1 cellular context compared by ENCODE assay signal in the genomic region with DNA sequence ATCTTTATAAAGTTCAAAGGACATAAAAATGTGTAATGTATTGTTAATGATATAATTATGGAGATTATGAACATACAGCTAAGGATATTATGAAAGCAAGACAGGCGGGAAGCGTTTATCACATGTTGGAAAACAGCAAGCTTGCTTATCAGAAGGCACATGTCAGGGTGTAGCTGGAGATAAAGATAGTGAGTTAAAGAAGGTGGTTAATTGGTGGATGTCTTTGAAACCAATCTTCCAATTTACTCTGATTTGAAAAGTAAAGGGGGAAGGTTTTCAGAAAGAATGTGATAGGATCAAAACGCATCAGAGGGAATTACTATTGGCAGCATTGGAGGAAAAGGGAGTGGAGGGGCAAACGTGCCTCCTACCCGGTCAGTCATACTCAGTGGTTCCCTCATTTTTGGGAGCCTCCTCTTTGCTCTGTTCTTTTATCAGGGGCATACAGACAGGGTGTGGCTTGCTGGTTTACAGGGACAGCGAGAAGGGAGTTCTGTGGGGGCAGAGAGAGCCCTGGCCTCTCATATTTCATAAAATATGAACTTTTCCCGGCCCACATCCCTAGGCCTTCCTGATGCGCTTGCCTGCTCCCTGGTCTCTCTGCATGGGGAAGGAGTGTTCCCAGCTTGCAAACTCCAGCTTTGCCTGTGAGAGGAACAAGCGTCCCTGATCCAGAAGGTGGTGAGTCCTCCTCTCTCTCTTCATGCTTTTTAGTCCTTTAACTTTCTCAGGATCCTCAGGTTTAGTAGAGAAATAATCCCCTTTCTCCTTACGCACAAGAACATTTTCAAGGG.
TF ChIP-seq lines count a peak whose summit lies in the region.

No MANE protein-coding gene starts in this region.

TF ChIP-seq in K562, 482 proteins besides CTCF, POLR2A, EP300 and RAD21 (continued from another document and continues in another):
- TF ChIP-seq, protein P1, sequence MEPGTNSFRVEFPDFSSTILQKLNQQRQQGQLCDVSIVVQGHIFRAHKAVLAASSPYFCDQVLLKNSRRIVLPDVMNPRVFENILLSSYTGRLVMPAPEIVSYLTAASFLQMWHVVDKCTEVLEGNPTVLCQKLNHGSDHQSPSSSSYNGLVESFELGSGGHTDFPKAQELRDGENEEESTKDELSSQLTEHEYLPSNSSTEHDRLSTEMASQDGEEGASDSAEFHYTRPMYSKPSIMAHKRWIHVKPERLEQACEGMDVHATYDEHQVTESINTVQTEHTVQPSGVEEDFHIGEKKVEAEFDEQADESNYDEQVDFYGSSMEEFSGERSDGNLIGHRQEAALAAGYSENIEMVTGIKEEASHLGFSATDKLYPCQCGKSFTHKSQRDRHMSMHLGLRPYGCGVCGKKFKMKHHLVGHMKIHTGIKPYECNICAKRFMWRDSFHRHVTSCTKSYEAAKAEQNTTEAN (CRISPR knock-in tag; IDR thresholded peaks at IDR 0.05) = no peak
- TF ChIP-seq, protein P2, sequence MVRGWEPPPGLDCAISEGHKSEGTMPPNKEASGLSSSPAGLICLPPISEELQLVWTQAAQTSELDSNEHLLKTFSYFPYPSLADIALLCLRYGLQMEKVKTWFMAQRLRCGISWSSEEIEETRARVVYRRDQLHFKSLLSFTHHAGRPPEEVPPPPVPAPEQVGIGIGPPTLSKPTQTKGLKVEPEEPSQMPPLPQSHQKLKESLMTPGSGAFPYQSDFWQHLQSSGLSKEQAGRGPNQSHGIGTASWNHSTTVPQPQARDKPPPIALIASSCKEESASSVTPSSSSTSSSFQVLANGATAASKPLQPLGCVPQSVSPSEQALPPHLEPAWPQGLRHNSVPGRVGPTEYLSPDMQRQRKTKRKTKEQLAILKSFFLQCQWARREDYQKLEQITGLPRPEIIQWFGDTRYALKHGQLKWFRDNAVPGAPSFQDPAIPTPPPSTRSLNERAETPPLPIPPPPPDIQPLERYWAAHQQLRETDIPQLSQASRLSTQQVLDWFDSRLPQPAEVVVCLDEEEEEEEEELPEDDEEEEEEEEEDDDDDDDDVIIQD (CRISPR knock-in tag; IDR thresholded peaks at IDR 0.05) = no peak
- TF ChIP-seq ZNF316 (IDR thresholded peaks at IDR 0.05) = peak; percentile 82
- TF ChIP-seq ZNF12 (CRISPR knock-in tag; IDR thresholded peaks at IDR 0.05) = no peak
- TF ChIP-seq TAL1 (IDR thresholded peaks at IDR 0.05) = peak; percentile 98
- TF ChIP-seq CEBPG (CRISPR knock-in tag; IDR thresholded peaks at IDR 0.05) = no peak
- no peak for TF ChIP-seq CEBPG (tag; conservative IDR thresholded peaks at IDR 0.05 in 1 of 2, IDR thresholded peaks at IDR 0.05 in 1 of 2)
- TF ChIP-seq ZNF75A (CRISPR knock-in tag; IDR thresholded peaks at IDR 0.05) = no peak
- peak; percentile 54; the same call in 1 of the 2 replicates for TF ChIP-seq MYBL2 (IDR thresholded peaks at IDR 0.05; ENCODE audit: low read depth)
- TF ChIP-seq MYBL2 (CRISPR knock-in tag; IDR thresholded peaks at IDR 0.05; ENCODE audit: borderline replicate concordance) = no peak
- TF ChIP-seq ZNF121 (CRISPR knock-in tag; conservative IDR thresholded peaks at IDR 0.05) = no peak
- TF ChIP-seq ZNF184 (CRISPR knock-in tag; IDR thresholded peaks at IDR 0.05) = no peak
- TF ChIP-seq, protein P3, sequence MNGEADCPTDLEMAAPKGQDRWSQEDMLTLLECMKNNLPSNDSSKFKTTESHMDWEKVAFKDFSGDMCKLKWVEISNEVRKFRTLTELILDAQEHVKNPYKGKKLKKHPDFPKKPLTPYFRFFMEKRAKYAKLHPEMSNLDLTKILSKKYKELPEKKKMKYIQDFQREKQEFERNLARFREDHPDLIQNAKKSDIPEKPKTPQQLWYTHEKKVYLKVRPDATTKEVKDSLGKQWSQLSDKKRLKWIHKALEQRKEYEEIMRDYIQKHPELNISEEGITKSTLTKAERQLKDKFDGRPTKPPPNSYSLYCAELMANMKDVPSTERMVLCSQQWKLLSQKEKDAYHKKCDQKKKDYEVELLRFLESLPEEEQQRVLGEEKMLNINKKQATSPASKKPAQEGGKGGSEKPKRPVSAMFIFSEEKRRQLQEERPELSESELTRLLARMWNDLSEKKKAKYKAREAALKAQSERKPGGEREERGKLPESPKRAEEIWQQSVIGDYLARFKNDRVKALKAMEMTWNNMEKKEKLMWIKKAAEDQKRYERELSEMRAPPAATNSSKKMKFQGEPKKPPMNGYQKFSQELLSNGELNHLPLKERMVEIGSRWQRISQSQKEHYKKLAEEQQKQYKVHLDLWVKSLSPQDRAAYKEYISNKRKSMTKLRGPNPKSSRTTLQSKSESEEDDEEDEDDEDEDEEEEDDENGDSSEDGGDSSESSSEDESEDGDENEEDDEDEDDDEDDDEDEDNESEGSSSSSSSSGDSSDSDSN (IDR thresholded peaks at IDR 0.05; ENCODE audit: borderline replicate concordance in 1 of 2, low read depth in 2 of 2, low read length in 2 of 2) = no peak
- TF ChIP-seq, protein P4, sequence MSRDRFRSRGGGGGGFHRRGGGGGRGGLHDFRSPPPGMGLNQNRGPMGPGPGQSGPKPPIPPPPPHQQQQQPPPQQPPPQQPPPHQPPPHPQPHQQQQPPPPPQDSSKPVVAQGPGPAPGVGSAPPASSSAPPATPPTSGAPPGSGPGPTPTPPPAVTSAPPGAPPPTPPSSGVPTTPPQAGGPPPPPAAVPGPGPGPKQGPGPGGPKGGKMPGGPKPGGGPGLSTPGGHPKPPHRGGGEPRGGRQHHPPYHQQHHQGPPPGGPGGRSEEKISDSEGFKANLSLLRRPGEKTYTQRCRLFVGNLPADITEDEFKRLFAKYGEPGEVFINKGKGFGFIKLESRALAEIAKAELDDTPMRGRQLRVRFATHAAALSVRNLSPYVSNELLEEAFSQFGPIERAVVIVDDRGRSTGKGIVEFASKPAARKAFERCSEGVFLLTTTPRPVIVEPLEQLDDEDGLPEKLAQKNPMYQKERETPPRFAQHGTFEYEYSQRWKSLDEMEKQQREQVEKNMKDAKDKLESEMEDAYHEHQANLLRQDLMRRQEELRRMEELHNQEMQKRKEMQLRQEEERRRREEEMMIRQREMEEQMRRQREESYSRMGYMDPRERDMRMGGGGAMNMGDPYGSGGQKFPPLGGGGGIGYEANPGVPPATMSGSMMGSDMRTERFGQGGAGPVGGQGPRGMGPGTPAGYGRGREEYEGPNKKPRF (IDR thresholded peaks at IDR 0.05; ENCODE audit: low read depth, low read length) = no peak
- no peak for TF ChIP-seq ZNF79 (CRISPR knock-in tag; IDR thresholded peaks at IDR 0.05; ENCODE audit: low read depth)
- peak; percentile 67; the same call in 1 of the 2 replicates for TF ChIP-seq ZNF584 (CRISPR knock-in tag; IDR thresholded peaks at IDR 0.05; ENCODE audit: low read depth)
- peak; percentile 89 for TF ChIP-seq HLTF (IDR thresholded peaks at IDR 0.05)
- TF ChIP-seq COPS2 (conservative IDR thresholded peaks at IDR 0.05) = no peak
- TF ChIP-seq NR2C2 (CRISPR knock-in tag; IDR thresholded peaks at IDR 0.05) = no peak
- peak; percentile 68 for TF ChIP-seq NR2C2 (tag; IDR thresholded peaks at IDR 0.05)
- TF ChIP-seq ZBTB17 (CRISPR knock-in tag; IDR thresholded peaks at IDR 0.05) = no peak
- no peak for TF ChIP-seq PPARD (CRISPR knock-in tag; IDR thresholded peaks at IDR 0.05)
- TF ChIP-seq PYGO2 (tag; IDR thresholded peaks at IDR 0.05) = peak; percentile 72; the same call in 1 of the 2 replicates
- TF ChIP-seq SMARCE1 (IDR thresholded peaks at IDR 0.05) = peak; percentile 99
- no peak for TF ChIP-seq PHF20 (IDR thresholded peaks at IDR 0.05; ENCODE audit: partially characterized antibody)
- TF ChIP-seq THRAP3 (IDR thresholded peaks at IDR 0.05; ENCODE audit: borderline replicate concordance) = no peak
- no peak for TF ChIP-seq HNRNPUL1 (IDR thresholded peaks at IDR 0.05; ENCODE audit: low read length)
- TF ChIP-seq IRF2 (CRISPR knock-in tag; IDR thresholded peaks at IDR 0.05) = no peak
- no peak for TF ChIP-seq KLF6 (CRISPR knock-in tag; IDR thresholded peaks at IDR 0.05; ENCODE audit: borderline replicate concordance)
- TF ChIP-seq ZNF124 (CRISPR knock-in tag; IDR thresholded peaks at IDR 0.05) = no peak
- TF ChIP-seq, protein P5, sequence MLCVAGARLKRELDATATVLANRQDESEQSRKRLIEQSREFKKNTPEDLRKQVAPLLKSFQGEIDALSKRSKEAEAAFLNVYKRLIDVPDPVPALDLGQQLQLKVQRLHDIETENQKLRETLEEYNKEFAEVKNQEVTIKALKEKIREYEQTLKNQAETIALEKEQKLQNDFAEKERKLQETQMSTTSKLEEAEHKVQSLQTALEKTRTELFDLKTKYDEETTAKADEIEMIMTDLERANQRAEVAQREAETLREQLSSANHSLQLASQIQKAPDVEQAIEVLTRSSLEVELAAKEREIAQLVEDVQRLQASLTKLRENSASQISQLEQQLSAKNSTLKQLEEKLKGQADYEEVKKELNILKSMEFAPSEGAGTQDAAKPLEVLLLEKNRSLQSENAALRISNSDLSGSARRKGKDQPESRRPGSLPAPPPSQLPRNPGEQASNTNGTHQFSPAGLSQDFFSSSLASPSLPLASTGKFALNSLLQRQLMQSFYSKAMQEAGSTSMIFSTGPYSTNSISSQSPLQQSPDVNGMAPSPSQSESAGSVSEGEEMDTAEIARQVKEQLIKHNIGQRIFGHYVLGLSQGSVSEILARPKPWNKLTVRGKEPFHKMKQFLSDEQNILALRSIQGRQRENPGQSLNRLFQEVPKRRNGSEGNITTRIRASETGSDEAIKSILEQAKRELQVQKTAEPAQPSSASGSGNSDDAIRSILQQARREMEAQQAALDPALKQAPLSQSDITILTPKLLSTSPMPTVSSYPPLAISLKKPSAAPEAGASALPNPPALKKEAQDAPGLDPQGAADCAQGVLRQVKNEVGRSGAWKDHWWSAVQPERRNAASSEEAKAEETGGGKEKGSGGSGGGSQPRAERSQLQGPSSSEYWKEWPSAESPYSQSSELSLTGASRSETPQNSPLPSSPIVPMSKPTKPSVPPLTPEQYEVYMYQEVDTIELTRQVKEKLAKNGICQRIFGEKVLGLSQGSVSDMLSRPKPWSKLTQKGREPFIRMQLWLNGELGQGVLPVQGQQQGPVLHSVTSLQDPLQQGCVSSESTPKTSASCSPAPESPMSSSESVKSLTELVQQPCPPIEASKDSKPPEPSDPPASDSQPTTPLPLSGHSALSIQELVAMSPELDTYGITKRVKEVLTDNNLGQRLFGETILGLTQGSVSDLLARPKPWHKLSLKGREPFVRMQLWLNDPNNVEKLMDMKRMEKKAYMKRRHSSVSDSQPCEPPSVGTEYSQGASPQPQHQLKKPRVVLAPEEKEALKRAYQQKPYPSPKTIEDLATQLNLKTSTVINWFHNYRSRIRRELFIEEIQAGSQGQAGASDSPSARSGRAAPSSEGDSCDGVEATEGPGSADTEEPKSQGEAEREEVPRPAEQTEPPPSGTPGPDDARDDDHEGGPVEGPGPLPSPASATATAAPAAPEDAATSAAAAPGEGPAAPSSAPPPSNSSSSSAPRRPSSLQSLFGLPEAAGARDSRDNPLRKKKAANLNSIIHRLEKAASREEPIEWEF (CRISPR knock-in tag; IDR thresholded peaks at IDR 0.05) = no peak
- TF ChIP-seq TAF7 (tag; IDR thresholded peaks at IDR 0.05) = no peak
- peak; percentile 15; the same call in 1 of the 2 replicates for TF ChIP-seq NFE2 (IDR thresholded peaks at IDR 0.05; ENCODE audit: low read depth)
- TF ChIP-seq SUPT5H (IDR thresholded peaks at IDR 0.05) = peak; percentile 49; the same call in 1 of the 2 replicates
- TF ChIP-seq, protein P6, sequence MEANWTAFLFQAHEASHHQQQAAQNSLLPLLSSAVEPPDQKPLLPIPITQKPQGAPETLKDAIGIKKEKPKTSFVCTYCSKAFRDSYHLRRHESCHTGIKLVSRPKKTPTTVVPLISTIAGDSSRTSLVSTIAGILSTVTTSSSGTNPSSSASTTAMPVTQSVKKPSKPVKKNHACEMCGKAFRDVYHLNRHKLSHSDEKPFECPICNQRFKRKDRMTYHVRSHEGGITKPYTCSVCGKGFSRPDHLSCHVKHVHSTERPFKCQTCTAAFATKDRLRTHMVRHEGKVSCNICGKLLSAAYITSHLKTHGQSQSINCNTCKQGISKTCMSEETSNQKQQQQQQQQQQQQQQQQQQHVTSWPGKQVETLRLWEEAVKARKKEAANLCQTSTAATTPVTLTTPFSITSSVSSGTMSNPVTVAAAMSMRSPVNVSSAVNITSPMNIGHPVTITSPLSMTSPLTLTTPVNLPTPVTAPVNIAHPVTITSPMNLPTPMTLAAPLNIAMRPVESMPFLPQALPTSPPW (CRISPR knock-in tag; IDR thresholded peaks at IDR 0.05) = peak; percentile 76
- TF ChIP-seq HNRNPLL (IDR thresholded peaks at IDR 0.05; ENCODE audit: low read depth, low read length, poor library complexity, severe bottlenecking) = no peak
- TF ChIP-seq, protein P7, sequence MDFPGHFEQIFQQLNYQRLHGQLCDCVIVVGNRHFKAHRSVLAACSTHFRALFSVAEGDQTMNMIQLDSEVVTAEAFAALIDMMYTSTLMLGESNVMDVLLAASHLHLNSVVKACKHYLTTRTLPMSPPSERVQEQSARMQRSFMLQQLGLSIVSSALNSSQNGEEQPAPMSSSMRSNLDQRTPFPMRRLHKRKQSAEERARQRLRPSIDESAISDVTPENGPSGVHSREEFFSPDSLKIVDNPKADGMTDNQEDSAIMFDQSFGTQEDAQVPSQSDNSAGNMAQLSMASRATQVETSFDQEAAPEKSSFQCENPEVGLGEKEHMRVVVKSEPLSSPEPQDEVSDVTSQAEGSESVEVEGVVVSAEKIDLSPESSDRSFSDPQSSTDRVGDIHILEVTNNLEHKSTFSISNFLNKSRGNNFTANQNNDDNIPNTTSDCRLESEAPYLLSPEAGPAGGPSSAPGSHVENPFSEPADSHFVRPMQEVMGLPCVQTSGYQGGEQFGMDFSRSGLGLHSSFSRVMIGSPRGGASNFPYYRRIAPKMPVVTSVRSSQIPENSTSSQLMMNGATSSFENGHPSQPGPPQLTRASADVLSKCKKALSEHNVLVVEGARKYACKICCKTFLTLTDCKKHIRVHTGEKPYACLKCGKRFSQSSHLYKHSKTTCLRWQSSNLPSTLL (IDR thresholded peaks at IDR 0.05) = no peak
- peak; percentile 100 for TF ChIP-seq DPF2 (IDR thresholded peaks at IDR 0.05)
- peak; percentile 99 for TF ChIP-seq CCNT2 (IDR thresholded peaks at IDR 0.05; ENCODE audit: borderline replicate concordance, extremely low read depth, insufficient read length, low read depth, low read length)
- TF ChIP-seq MAFG (tag; conservative IDR thresholded peaks at IDR 0.05) = peak; percentile 67
- peak; percentile 71; the same call in 1 of the 2 replicates for TF ChIP-seq MXI1 (IDR thresholded peaks at IDR 0.05; ENCODE audit: low read depth, low read length)
- TF ChIP-seq, protein P8, sequence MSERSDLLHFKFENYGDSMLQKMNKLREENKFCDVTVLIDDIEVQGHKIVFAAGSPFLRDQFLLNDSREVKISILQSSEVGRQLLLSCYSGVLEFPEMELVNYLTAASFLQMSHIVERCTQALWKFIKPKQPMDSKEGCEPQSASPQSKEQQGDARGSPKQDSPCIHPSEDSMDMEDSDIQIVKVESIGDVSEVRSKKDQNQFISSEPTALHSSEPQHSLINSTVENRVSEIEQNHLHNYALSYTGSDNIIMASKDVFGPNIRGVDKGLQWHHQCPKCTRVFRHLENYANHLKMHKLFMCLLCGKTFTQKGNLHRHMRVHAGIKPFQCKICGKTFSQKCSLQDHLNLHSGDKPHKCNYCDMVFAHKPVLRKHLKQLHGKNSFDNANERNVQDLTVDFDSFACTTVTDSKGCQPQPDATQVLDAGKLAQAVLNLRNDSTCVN (CRISPR knock-in tag; IDR thresholded peaks at IDR 0.05) = no peak
- TF ChIP-seq NFYB (IDR thresholded peaks at IDR 0.05; ENCODE audit: extremely low read depth, insufficient read length) = peak; percentile 12
- peak; percentile 74 for TF ChIP-seq BRD9 (IDR thresholded peaks at IDR 0.05; ENCODE audit: low read depth, partially characterized antibody)
